ENCODE assay signal across 1 cellular context in genomic region chrX:66005832-66006449, GRCh38.
TF ChIP-seq lines count a peak whose summit lies in the region.

No MANE protein-coding gene starts in this region.

TF ChIP-seq in K562, 482 proteins besides CTCF, POLR2A, EP300 and RAD21 (continued from another document and continues in another):
- TF ChIP-seq TSHZ1 (CRISPR knock-in tag; IDR thresholded peaks at IDR 0.05) (0 out of 2 replicates have a peak, but pooled peaks have one; percentile 31), ZNF740 (CRISPR knock-in tag; IDR thresholded peaks at IDR 0.05) (no peak), ZNF740 (tag; IDR thresholded peaks at IDR 0.05) (no peak), ZNF592 (IDR thresholded peaks at IDR 0.05) (peak; percentile 80), GTF2E2 (tag; IDR thresholded peaks at IDR 0.05) (no peak), POLR2H (tag; IDR thresholded peaks at IDR 0.05; ENCODE audit: low read depth) (0 out of 2 replicates have a peak, but pooled peaks have one; percentile 1), CHD1 (IDR thresholded peaks at IDR 0.05; ENCODE audit: low read length) (no peak), DPF2 (IDR thresholded peaks at IDR 0.05) (peak; percentile 48), ZNF217 (CRISPR knock-in tag; IDR thresholded peaks at IDR 0.05) (no peak), ZC3H4 (CRISPR knock-in tag; IDR thresholded peaks at IDR 0.05; ENCODE audit: borderline replicate concordance) (no peak), CBX3 (IDR thresholded peaks at IDR 0.05; ENCODE audit: borderline replicate concordance in 1 of 2, low read length in 2 of 2) (0 out of 3 replicates have a peak, but pooled peaks of 1 of the 2 experiments have one; percentile 16), CBX5 (IDR thresholded peaks at IDR 0.05; ENCODE audit: borderline replicate concordance, low read depth) (no peak), SMAD4 (CRISPR knock-in tag; conservative IDR thresholded peaks at IDR 0.05) (peak; percentile 50; the same call in 1 of the 2 replicates), HMG20B (CRISPR knock-in tag; IDR thresholded peaks at IDR 0.05) (0 out of 2 replicates have a peak, but pooled peaks have one; percentile 50), TRIM25 (IDR thresholded peaks at IDR 0.05; ENCODE audit: borderline replicate concordance) (no peak), NFRKB (IDR thresholded peaks at IDR 0.05; ENCODE audit: low read depth) (peak; percentile 43; the same call in 1 of the 2 replicates), ZNF766 (CRISPR knock-in tag; conservative IDR thresholded peaks at IDR 0.05) (peak; percentile 14; the same call in 1 of the 2 replicates), NR4A1 (CRISPR knock-in tag; IDR thresholded peaks at IDR 0.05) (no peak), NR4A1 (tag; IDR thresholded peaks at IDR 0.05) (no peak), ZNF780A (CRISPR knock-in tag; IDR thresholded peaks at IDR 0.05) (no peak), KHSRP (IDR thresholded peaks at IDR 0.05) (no peak), EWSR1 (IDR thresholded peaks at IDR 0.05; ENCODE audit: borderline replicate concordance, low read depth, partially characterized antibody) (no peak), GTF2A2 (tag; IDR thresholded peaks at IDR 0.05) (no peak), ATF7 (IDR thresholded peaks at IDR 0.05) (0 out of 2 replicates have a peak, but pooled peaks have one; percentile 21), KDM1A (IDR thresholded peaks at IDR 0.05) (no peak), RBFOX2 (IDR thresholded peaks at IDR 0.05; ENCODE audit: low read depth, low read length) (peak; percentile 41), MCM3 (IDR thresholded peaks at IDR 0.05) (no peak), ZBTB11 (CRISPR knock-in tag; IDR thresholded peaks at IDR 0.05) (peak in 1 of 3 experiments; percentile 50; a peak in 2 of 6 replicates), ETV1 (tag; conservative IDR thresholded peaks at IDR 0.05; ENCODE audit: low read depth) (peak; percentile 21; the same call in 1 of the 2 replicates), NR2C2 (CRISPR knock-in tag; IDR thresholded peaks at IDR 0.05) (no peak), NR2C2 (tag; IDR thresholded peaks at IDR 0.05) (peak; percentile 29; the same call in 1 of the 2 replicates), MGA (IDR thresholded peaks at IDR 0.05) (0 out of 2 replicates have a peak, but pooled peaks have one; percentile 8)
